ENCODE assay signal across 13 cellular contexts in genomic region chr5:150469718-150470470, GRCh38. TPM values are rescaled to one million over a fixed set of nuclear protein-coding genes. Genes with fewer than 3 reads are reported as not detected.
DNase-seq lines count a peak whose midpoint lies in the region; ATAC-seq, FAIRE-seq and TF ChIP-seq lines count a peak whose summit lies in the region.
"Had no signal": no experiment of that assay in that cellular context is flagged by ENCODE, and none has a peak within 500 bp of the region (broad histone marks: within the 10 kb centered on the region; RNA-seq: fewer than 3 reads in every experiment).

No MANE protein-coding gene starts in this region.

- DNase-seq in AG10803 (ENCODE audit: low read depth) (peak; percentile 100), MG63 (peak; percentile 93), bronchial epithelial cell (ENCODE audit: low read depth) (peak; percentile 68), left lung (no peak), tibial artery (no peak), kidney (no peak)
- DNase-seq: activated CD4-positive, alpha-beta T cell treated with anti-CD3 and anti-CD28 coated beads, Interleukin-2, amount 10 ng/mL, durations not matched to agents 7 days and 5 days; CD4-positive, CD25-positive, alpha-beta regulatory T cell; effector CD8-positive, alpha-beta T cell had no signal

- no peaks in the 10 kb centered on the region for H3K27me3 ChIP-seq in MG63
- no peaks in the 10 kb centered on the region for H3K27me3 ChIP-seq in bronchial epithelial cell (ENCODE audit: control insufficient read depth, insufficient read depth, low read length)
- H3K27me3 ChIP-seq in left lung = no peaks in the 10 kb centered on the region
- H3K27me3 ChIP-seq in tibial artery = no peaks in the 10 kb centered on the region

- no peak overlapping the region for H3K9ac ChIP-seq in kidney (ENCODE audit: low read length in 2 of 2)

- H3K4me1 ChIP-seq in left lung (peaks cover 6 to 28% of the 10 kb centered on the region in 2 donors), tibial artery (peaks cover 0 to 18% (median 6%) of the 10 kb centered on the region in 4 donors), kidney (ENCODE audit: control insufficient read depth in 1 of 2, insufficient read depth in 1 of 2, low read depth in 1 of 2, low read length in 2 of 2) (peaks cover 0 to 3% of the 10 kb centered on the region in 2 donors)

- H3K27ac ChIP-seq in left lung (no peak overlapping the region), tibial artery (no peak overlapping the region), kidney (ENCODE audit: low read depth in 2 of 2, low read length in 2 of 2) (no peak overlapping the region)

- H3K9me3 ChIP-seq in MG63 (no peaks in the 10 kb centered on the region), left lung (no peaks in the 10 kb centered on the region), tibial artery (no peaks in the 10 kb centered on the region), kidney (ENCODE audit: control insufficient read depth in 1 of 2, low read length in 2 of 2) (no peaks in the 10 kb centered on the region)

- H3K36me3 ChIP-seq in MG63 (no peaks in the 10 kb centered on the region), bronchial epithelial cell (ENCODE audit: control insufficient read depth, insufficient read depth, low read length) (no peaks in the 10 kb centered on the region), left lung (no peaks in the 10 kb centered on the region), tibial artery (no peaks in the 10 kb centered on the region), kidney (ENCODE audit: control insufficient read depth in 1 of 2, insufficient read depth in 2 of 2, low read length in 2 of 2) (no peaks in the 10 kb centered on the region)

- H3K4me3 ChIP-seq in AG10803 (ENCODE audit: low read length) (no peak overlapping the region), MG63 (no peak overlapping the region), bronchial epithelial cell (ENCODE audit: low read depth, low read length) (no peak overlapping the region), left lung (no peak overlapping the region), tibial artery (no peak overlapping the region), kidney (ENCODE audit: low read length in 2 of 2) (no peak overlapping the region)

- FAIRE-seq in bronchial epithelial cell (lab: Jason Lieb, UNC) (no peak), kidney (lab: Jason Lieb, UNC) (no peak)

- TF ChIP-seq CTCF in AG10803 (conservative IDR thresholded peaks at IDR 0.05; ENCODE audit: low read length) (no peak), bronchial epithelial cell (IDR thresholded peaks at IDR 0.05; ENCODE audit: insufficient read depth, low read length, severe bottlenecking) (no peak), left lung (IDR thresholded peaks at IDR 0.05) (no peak), tibial artery (IDR thresholded peaks at IDR 0.05) (no peak), kidney (IDR thresholded peaks at IDR 0.05; ENCODE audit: borderline replicate concordance, extremely low read depth, insufficient read depth) (no peak)

- peak; percentile 29 for ATAC-seq in left lung
- ATAC-seq in GM19395 (IDR thresholded peaks at IDR 0.05; ENCODE audit: unreplicated experiment) = no peak
- ATAC-seq in HG02938 (IDR thresholded peaks at IDR 0.05; ENCODE audit: unreplicated experiment) = no peak
- ATAC-seq: left lobe of liver, Right ventricle myocardium inferior had no signal

- intact Hi-C loops in left lung (cut with DNase I) = loop anchor here in 1 of 2 donors (10.0 kb wide), 1 partner anchor 55 kb away; no protein-coding TSS in a partner anchor
- intact Hi-C loops in tibial artery (cut with DNase I; ENCODE audit: low total_unique reads) = no loop called here
- intact Hi-C loops in kidney (cut with DNase I) = no loop called here

RNA-seq across cellular contexts. Expression of gene RPS14, which starts 20.4 kb away (rescaled TPM):
- 6,735 and 8,677 TPM in 2 replicates for total RNA-seq in MG63 (2014; rRNA removed; shearing (Covaris generic); ENCODE audit: low replicate concordance)
- total RNA-seq in bronchial epithelial cell (5,672 and 8,789 TPM in 2 replicates), left lung (1,000 to 10,000 TPM; 1,428 to 1,504 TPM), kidney (1,504 TPM)
- polyA plus RNA-seq in kidney (ENCODE audit: insufficient read depth, low read depth, low replicate concordance) = 1,994 TPM

RNA-seq across cellular contexts. Expression of gene NDST1, which starts 38.0 kb away (rescaled TPM):
- 101 and 142 TPM in 2 replicates for total RNA-seq in MG63 (2014; rRNA removed; shearing (Covaris generic); ENCODE audit: low replicate concordance)
- total RNA-seq in bronchial epithelial cell (17.1 and 33.3 TPM in 2 replicates), left lung (100 to 1,000 TPM in 1 of 2 donors, 10 to 100 TPM in 1; 89.3 to 100 TPM), kidney (60.7 TPM)
- 11.7 TPM for polyA plus RNA-seq in kidney (ENCODE audit: insufficient read depth, low read depth, low replicate concordance)
- polyA plus RNA-seq: CD4-positive, CD25-positive, alpha-beta regulatory T cell had no signal

RNA-seq across cellular contexts. Expression of gene CD74, which starts 57.2 kb away (rescaled TPM):
- not detected in 2 replicates for total RNA-seq in MG63 (2014; rRNA removed; shearing (Covaris generic); ENCODE audit: low replicate concordance)
- 1.1 and 3.8 TPM in 2 replicates for total RNA-seq in bronchial epithelial cell
- total RNA-seq in left lung = 1,000 to 10,000 TPM; 1,866 to 2,212 TPM
- 2,003 TPM for total RNA-seq in kidney
- polyA plus RNA-seq in kidney (ENCODE audit: insufficient read depth, low read depth, low replicate concordance) = 1,887 TPM

Comparison
In these comparisons a context has a peak if more than half of its experiments do, and no peak if none do; other contexts are left out.
1. DNase-seq: peak in AG10803 (single experiment), MG63 (single experiment) and bronchial epithelial cell (single experiment); none in left lung (0 of 2), tibial artery (0 of 2) and kidney (single experiment).
2. RNA of gene CD74, which starts 57.2 kb away (total RNA-seq): 1,866 to 2,212 TPM in left lung and 2,003 TPM in kidney (single experiment); 1.1 to 3.8 TPM in bronchial epithelial cell and not detected in MG63; every median in the first group is over 100 times any median in the second.